1 cellular context compared by ENCODE assay signal in the genomic region with DNA sequence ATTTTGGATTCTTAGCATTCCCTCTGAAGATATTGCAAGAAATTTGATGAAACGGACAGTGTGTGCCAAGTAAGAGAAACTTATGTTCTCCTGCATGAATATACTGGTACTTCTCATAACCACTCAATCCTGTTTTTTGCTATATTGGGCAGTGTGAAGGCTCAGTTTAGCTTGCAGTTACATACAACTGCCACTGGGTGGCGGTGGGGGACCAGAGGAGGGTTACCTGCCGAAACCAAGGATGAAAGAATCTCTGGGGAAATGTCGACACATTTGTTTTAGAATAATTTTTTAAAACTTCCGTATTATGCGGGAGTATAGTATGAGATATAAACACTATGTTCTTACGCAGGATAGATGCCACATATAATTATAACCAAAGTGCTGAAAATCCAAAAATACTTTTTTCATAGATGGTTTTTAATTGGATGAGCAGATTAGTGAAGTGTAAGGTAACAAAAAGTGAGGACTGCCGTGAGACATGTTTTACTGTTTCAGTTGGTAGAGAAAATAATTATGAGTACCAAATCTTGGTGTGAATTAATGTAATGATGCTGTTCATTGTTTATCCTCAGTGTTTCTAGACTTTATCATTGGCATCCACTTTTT.
TF ChIP-seq lines count a peak whose summit lies in the region.

No MANE protein-coding gene starts in this region.

TF ChIP-seq in HepG2, 621 proteins besides CTCF, POLR2A, EP300 and RAD21 (continued from another document):
- TF ChIP-seq, protein P1, sequence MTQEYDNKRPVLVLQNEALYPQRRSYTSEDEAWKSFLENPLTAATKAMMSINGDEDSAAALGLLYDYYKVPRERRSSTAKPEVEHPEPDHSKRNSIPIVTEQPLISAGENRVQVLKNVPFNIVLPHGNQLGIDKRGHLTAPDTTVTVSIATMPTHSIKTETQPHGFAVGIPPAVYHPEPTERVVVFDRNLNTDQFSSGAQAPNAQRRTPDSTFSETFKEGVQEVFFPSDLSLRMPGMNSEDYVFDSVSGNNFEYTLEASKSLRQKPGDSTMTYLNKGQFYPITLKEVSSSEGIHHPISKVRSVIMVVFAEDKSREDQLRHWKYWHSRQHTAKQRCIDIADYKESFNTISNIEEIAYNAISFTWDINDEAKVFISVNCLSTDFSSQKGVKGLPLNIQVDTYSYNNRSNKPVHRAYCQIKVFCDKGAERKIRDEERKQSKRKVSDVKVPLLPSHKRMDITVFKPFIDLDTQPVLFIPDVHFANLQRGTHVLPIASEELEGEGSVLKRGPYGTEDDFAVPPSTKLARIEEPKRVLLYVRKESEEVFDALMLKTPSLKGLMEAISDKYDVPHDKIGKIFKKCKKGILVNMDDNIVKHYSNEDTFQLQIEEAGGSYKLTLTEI (CRISPR knock-in tag; conservative IDR thresholded peaks at IDR 0.05): no peak
